Comparison of ENCODE assay signal across 25 cellular contexts in genomic region chr17:14200354-14200753, GRCh38. TPM values are rescaled to one million over a fixed set of nuclear protein-coding genes. Genes with fewer than 3 reads are reported as not detected.
DNase-seq lines count a peak whose midpoint lies in the region; ATAC-seq, FAIRE-seq and TF ChIP-seq lines count a peak whose summit lies in the region.
"Had no signal": no experiment of that assay in that cellular context is flagged by ENCODE, and none has a peak within 500 bp of the region (broad histone marks: within the 10 kb centered on the region; RNA-seq: fewer than 3 reads in every experiment).

No MANE protein-coding gene starts in this region.

- no peak overlapping the region for H3K27ac ChIP-seq in astrocyte (ENCODE audit: low read depth, low read length)
- H3K27ac ChIP-seq: A549, KMS-11, psoas muscle, SJCRH30, thyroid gland had no signal

- no peaks in the 10 kb centered on the region for H3K27me3 ChIP-seq in astrocyte (ENCODE audit: insufficient read depth, low read length)
- H3K27me3 ChIP-seq: esophagus squamous epithelium, SJCRH30, thyroid gland had no signal

- no peak overlapping the region for H3K4me3 ChIP-seq in astrocyte (ENCODE audit: insufficient read depth, low read depth, low read length)
- H3K4me3 ChIP-seq: A549, esophagus squamous epithelium, GM23338, psoas muscle, SJCRH30, thyroid gland had no signal

- intact Hi-C loops in activated CD4-positive, alpha-beta T cell treated with anti-CD3 and anti-CD28 coated beads, Interleukin-2, amount 10 ng/mL, durations not matched to agents 24 days and 14 days (cut with micrococcal nuclease), result loop anchor here (2.0 to 5.0 kb wide), 3 partner anchors 158 to 603 kb away; no protein-coding TSS in a partner anchor

- no peaks in the 10 kb centered on the region for H3K27me3 Mint-ChIP-seq in activated CD4-positive, alpha-beta T cell treated with anti-CD3 and anti-CD28 coated beads, Interleukin-2, amount 10 ng/mL, durations not matched to agents 24 days and 14 days
- H3K27me3 Mint-ChIP-seq in T-cell (no peaks in the 10 kb centered on the region), astrocyte (ENCODE audit: low read depth, unreplicated experiment) (no peaks in the 10 kb centered on the region), osteocyte (ENCODE audit: unreplicated experiment) (no peaks in the 10 kb centered on the region)

- ATAC-seq in T-cell (replicated peaks in 1 of 4) (no peak), GM19395 (IDR thresholded peaks at IDR 0.05; ENCODE audit: unreplicated experiment) (no peak)
- ATAC-seq: A549, GM23338, psoas muscle had no signal

- peak overlapping the region; percentile 76 for H3K4me3 Mint-ChIP-seq in activated CD4-positive, alpha-beta T cell treated with anti-CD3 and anti-CD28 coated beads, Interleukin-2, amount 10 ng/mL, durations not matched to agents 24 days and 14 days
- peak overlapping the region in 1 of 3 donors; percentile 58 for H3K4me3 Mint-ChIP-seq in T-cell
- H3K4me3 Mint-ChIP-seq in astrocyte (ENCODE audit: unreplicated experiment), result no peak overlapping the region
- no peak overlapping the region for H3K4me3 Mint-ChIP-seq in osteocyte (ENCODE audit: unreplicated experiment)
- H3K4me3 Mint-ChIP-seq: GM23338 had no signal

- H3K79me2 ChIP-seq in astrocyte (ENCODE audit: insufficient read depth, low read length), result no peaks in the 10 kb centered on the region

- H3K36me3 ChIP-seq in astrocyte (ENCODE audit: insufficient read depth, low read length), result no peaks in the 10 kb centered on the region
- H3K36me3 ChIP-seq: thyroid gland had no signal

- H2AFZ ChIP-seq in astrocyte (ENCODE audit: low read depth, low read length), result no peak overlapping the region
- H2AFZ ChIP-seq: GM23338 had no signal

- H3K4me1 Mint-ChIP-seq in activated CD4-positive, alpha-beta T cell treated with anti-CD3 and anti-CD28 coated beads, Interleukin-2, amount 10 ng/mL, durations not matched to agents 24 days and 14 days, result peaks cover 96% of the 10 kb centered on the region
- H3K4me1 Mint-ChIP-seq in T-cell (peaks cover 98 to 100% (median 99%) of the 10 kb centered on the region in 3 donors), astrocyte (ENCODE audit: low read depth, unreplicated experiment) (peaks cover 5% of the 10 kb centered on the region), osteocyte (ENCODE audit: unreplicated experiment) (peaks cover 2% of the 10 kb centered on the region)

- peaks cover 38% of the 10 kb centered on the region for H3K36me3 Mint-ChIP-seq in activated CD4-positive, alpha-beta T cell treated with anti-CD3 and anti-CD28 coated beads, Interleukin-2, amount 10 ng/mL, durations not matched to agents 24 days and 14 days (ENCODE audit: low read depth)
- H3K36me3 Mint-ChIP-seq in T-cell (no peaks in the 10 kb centered on the region), astrocyte (ENCODE audit: low read depth, unreplicated experiment) (peaks cover 15% of the 10 kb centered on the region), osteocyte (ENCODE audit: unreplicated experiment) (peaks cover 13% of the 10 kb centered on the region)

- CTCF ChIA-PET in T-cell (lab: Charles Lee), result interaction anchor here (0.5 to 1.2 kb wide), 3 partner anchors 102 to 607 kb away, joined by 3 read pairs; no protein-coding TSS in a partner anchor

- POLR2A ChIA-PET in T-cell (lab: Charles Lee), result no interaction called here

- H3K9ac ChIP-seq in astrocyte (ENCODE audit: low read length), result no peak overlapping the region
- H3K9ac ChIP-seq: KMS-11 had no signal

- peak; percentile 58 for DNase-seq in activated CD4-positive, alpha-beta T cell treated with anti-CD3 and anti-CD28 coated beads, Interleukin-2, amount 10 ng/mL, durations not matched to agents 24 days and 14 days
- no peak for DNase-seq in activated CD4-positive, alpha-beta T cell treated with anti-CD3 and anti-CD28 coated beads, Interleukin-2, amount 50 U/mL, for 1 hour
- DNase-seq in T-cell (no peak), astrocyte (ENCODE audit: low read depth) (no peak), osteocyte (ENCODE audit: extremely low spot score, unreplicated experiment) (peak; percentile 19), GM19240 (ENCODE audit: insufficient read length, low spot score) (no peak), NCI-H1105 treated with DMSO at 0.1 percent for 48 hours (lab: John Stamatoyannopoulos, UW) (no peak)
- DNase-seq: esophagus squamous epithelium; islet precursor cell; NCI-H1694 treated with DMSO at 0.1 percent for 48 hours; NCI-H526; psoas muscle; SJCRH30; stimulated activated CD4-positive, alpha-beta T cell treated with anti-CD3 and anti-CD28 coated beads, Interleukin-2, amount 100 ng/mL, for 48 hours; thyroid gland had no signal

- H3K9me3 ChIP-seq in astrocyte (ENCODE audit: insufficient read depth, low read depth, low read length), result no peaks in the 10 kb centered on the region
- H3K9me3 ChIP-seq: A549, esophagus squamous epithelium, psoas muscle, SJCRH30, thyroid gland had no signal

- no peak overlapping the region for H3K4me2 ChIP-seq in astrocyte (ENCODE audit: low read length)
- H3K4me2 ChIP-seq: A549, GM23338, KMS-11 had no signal

- peak; percentile 9 for FAIRE-seq in astrocyte (lab: Jason Lieb, UNC)
- FAIRE-seq: A549, D721Med, RCC 7860 had no signal

- H4K20me1 ChIP-seq in astrocyte (ENCODE audit: insufficient read depth, low read length), result peaks cover 11% of the 10 kb centered on the region

- H3K9me3 Mint-ChIP-seq in activated CD4-positive, alpha-beta T cell treated with anti-CD3 and anti-CD28 coated beads, Interleukin-2, amount 10 ng/mL, durations not matched to agents 24 days and 14 days, result no peaks in the 10 kb centered on the region
- H3K9me3 Mint-ChIP-seq in T-cell, result no peaks in the 10 kb centered on the region
- no peaks in the 10 kb centered on the region for H3K9me3 Mint-ChIP-seq in astrocyte (ENCODE audit: unreplicated experiment)
- no peaks in the 10 kb centered on the region for H3K9me3 Mint-ChIP-seq in osteocyte (ENCODE audit: unreplicated experiment)
- H3K9me3 Mint-ChIP-seq: GM23338 had no signal

- no peaks in the 10 kb centered on the region for H3K4me1 ChIP-seq in astrocyte (ENCODE audit: insufficient read depth, low read length)
- H3K4me1 ChIP-seq: A549 had no signal

- TF ChIP-seq CTCF in astrocyte (IDR thresholded peaks at IDR 0.05; ENCODE audit: insufficient read depth, low read depth, low read length), result no peak
- TF ChIP-seq CTCF in osteocyte (IDR thresholded peaks at IDR 0.05), result no peak

- peak overlapping the region; percentile 97 for H3K27ac Mint-ChIP-seq in activated CD4-positive, alpha-beta T cell treated with anti-CD3 and anti-CD28 coated beads, Interleukin-2, amount 10 ng/mL, durations not matched to agents 24 days and 14 days
- H3K27ac Mint-ChIP-seq in T-cell (peak overlapping the region; percentile 97), astrocyte (ENCODE audit: unreplicated experiment) (no peak overlapping the region), osteocyte (ENCODE audit: unreplicated experiment) (no peak overlapping the region)
- H3K27ac Mint-ChIP-seq: GM23338 had no signal

RNA-seq across cellular contexts. Expression of gene CDRT15, which starts 36.3 kb away (rescaled TPM):
- not detected in 2 replicates for total RNA-seq in activated CD4-positive, alpha-beta T cell treated with anti-CD3 and anti-CD28 coated beads, Interleukin-2, amount 10 ng/mL, durations not matched to agents 24 days and 14 days
- total RNA-seq in T-cell (not detected), astrocyte (not detected in 2 replicates), osteocyte (not detected in 2 replicates)
- total RNA-seq: activated CD8-positive, alpha-beta memory T cell treated with anti-CD3 and anti-CD28 coated beads for 36 hours; esophagus squamous epithelium; GM23338; lower leg skin; psoas muscle; skeletal muscle tissue; T-helper 1 cell treated with Interleukin-12 subunit alpha and Interleukin-12 subunit beta and Interleukin-4 antibody, amounts not matched to agents 30 ng/mL and 1 ng/mL, for 36 hours; thyroid gland had no signal

Comparison
In these comparisons a context has a peak if more than half of its experiments do, and no peak if none do; other contexts are left out.
1. DNase-seq: peak in activated CD4-positive, alpha-beta T cell treated with anti-CD3 and anti-CD28 coated beads, Interleukin-2, amount 10 ng/mL, durations not matched to agents 24 days and 14 days (single experiment) and osteocyte (single experiment); none in activated CD4-positive, alpha-beta T cell treated with anti-CD3 and anti-CD28 coated beads, Interleukin-2, amount 50 U/mL, for 1 hour (single experiment), T-cell (0 of 34), astrocyte (single experiment), GM19240 (single experiment) and NCI-H1105 treated with DMSO at 0.1 percent for 48 hours (single experiment).
2. H3K27ac Mint-ChIP-seq: peak in activated CD4-positive, alpha-beta T cell treated with anti-CD3 and anti-CD28 coated beads, Interleukin-2, amount 10 ng/mL, durations not matched to agents 24 days and 14 days (single experiment) and T-cell (2 of 2); none in astrocyte (single experiment) and osteocyte (single experiment).